21 cellular contexts compared by ENCODE assay signal in genomic region chr2:105652014-105652796, GRCh38.
DNase-seq lines count a peak whose midpoint lies in the region; ATAC-seq, FAIRE-seq and TF ChIP-seq lines count a peak whose summit lies in the region.
"Had no signal": no experiment of that assay in that cellular context is flagged by ENCODE, and none has a peak within 500 bp of the region (broad histone marks: within the 10 kb centered on the region; RNA-seq: fewer than 3 reads in every experiment).

No MANE protein-coding gene starts in this region.

- no peak for TF ChIP-seq POLR2A in H1 (IDR thresholded peaks at IDR 0.05; ENCODE audit: control extremely low read depth in 1 of 2, low read depth in 2 of 2, low read length in 2 of 2)
- no peak for TF ChIP-seq POLR2A in thyroid gland (IDR thresholded peaks at IDR 0.05)
- no peak for TF ChIP-seq POLR2A in prostate gland (IDR thresholded peaks at IDR 0.05)

- no peak overlapping the region for H2BK12ac ChIP-seq in H1 (ENCODE audit: low read depth, low read length)

- intact Hi-C loops in mucosa of descending colon (cut with DNase I, micrococcal nuclease), result no loop called here
- intact Hi-C loops in posterior vena cava (cut with DNase I), result no loop called here
- intact Hi-C loops in thyroid gland (cut with DNase I), result no loop called here
- intact Hi-C loops in prostate gland (cut with DNase I), result no loop called here

- H2BK5ac ChIP-seq in H1 (ENCODE audit: low read depth, low read length), result no peak overlapping the region

- H3K23me2 ChIP-seq in H1 (ENCODE audit: low read depth, low read length), result no peaks in the 10 kb centered on the region

- H3K23ac ChIP-seq in H1 (ENCODE audit: insufficient read length), result no peak overlapping the region

- DNase-seq in WTC11 (ENCODE audit: low spot score), result no peak
- DNase-seq in H1 (ENCODE audit: low read depth in 1 of 2, low spot score in 2 of 2), result peak in 1 of 2 experiments; percentile 47
- peak; percentile 69 to 70 (median 69) for DNase-seq in mucosa of descending colon
- DNase-seq in stimulated activated effector memory CD8-positive, alpha-beta T cell treated with anti-CD3 and anti-CD28 coated beads, Interleukin-12 subunit alpha, Interleukin-12 subunit beta, amount 100 ng/mL, for 72 hours (ENCODE audit: low spot score in 2 of 2), result peak in 1 of 2 donors; percentile 13
- DNase-seq in posterior vena cava (ENCODE audit: low spot score), result no peak
- no peak for DNase-seq in HT-29 (ENCODE audit: low spot score)
- DNase-seq in thyroid gland, result no peak
- no peak for DNase-seq in prostate gland (ENCODE audit: low spot score)
- DNase-seq: CD4-positive, alpha-beta T cell; COR-L47; DMS79 treated with DMSO at 0.1 percent for 48 hours; GOT3; MM.1S; NCI-H1048; NCI-H1436; NCI-H187 treated with DMSO at 0.1 percent for 48 hours; NCI-H2107; NCI-H446 treated with DMSO at 0.1 percent for 48 hours; NCI-H526 treated with DMSO at 0.1 percent for 48 hours; Right ventricle myocardium superior had no signal

- no peak for TF ChIP-seq EP300 in H1 (IDR thresholded peaks at IDR 0.05; ENCODE audit: borderline replicate concordance in 1 of 2, low read depth in 2 of 2, low read length in 2 of 2)

- H2BK20ac ChIP-seq in H1 (ENCODE audit: low read length), result no peak overlapping the region; the same call in 1 of the 2 replicates

- H4K8ac ChIP-seq in H1 (ENCODE audit: extremely low read depth, insufficient read depth, low read length), result no peak overlapping the region

- no peak overlapping the region for H3K56ac ChIP-seq in H1 (replicated peaks; ENCODE audit: insufficient read length, low read depth, low read length)

- peak; percentile 50 for FAIRE-seq in H1 (lab: Jason Lieb, UNC)
- FAIRE-seq: GM12891 had no signal

- no peaks in the 10 kb centered on the region for H3K79me2 ChIP-seq in H1 (ENCODE audit: control insufficient read depth in 1 of 2, insufficient read depth in 2 of 2, low read length in 2 of 2)

- 69% methylated on average over 13 of the region's 13 CpGs; no CpG with 5 or more reads in 1 of the 2 experiments for WGBS in H1 (ENCODE audit: extremely low coverage in 1 of 2, insufficient coverage in 1 of 2, insufficient read length in 1 of 2, insufficient replicate concordance in 2 of 2, low coverage in 1 of 2, low lambda C conversion rate in 2 of 2, missing lambda C conversion rate in 1 of 2), 2 experiments
- WGBS in thyroid gland, 2 donors, result 95% methylated on average over 13 of the region's 13 CpGs
- WGBS in prostate gland, result 97% methylated on average over 13 of the region's 13 CpGs

- TF ChIP-seq CTCF in WTC11 (IDR thresholded peaks at IDR 0.05) (no peak), H1 (IDR thresholded peaks at IDR 0.05; ENCODE audit: control extremely low read depth in 1 of 3, insufficient read depth in 1 of 3, low read depth in 1 of 3, low read length in 3 of 3) (no peak), mucosa of descending colon (IDR thresholded peaks at IDR 0.05) (no peak), thyroid gland (IDR thresholded peaks at IDR 0.05) (no peak), prostate gland (IDR thresholded peaks at IDR 0.05) (no peak)

- H3K4me3 Mint-ChIP-seq in WTC11, result no peak overlapping the region
- no peak overlapping the region for H3K4me3 Mint-ChIP-seq in stimulated activated effector memory CD8-positive, alpha-beta T cell treated with anti-CD3 and anti-CD28 coated beads, Interleukin-12 subunit alpha, Interleukin-12 subunit beta, amount 100 ng/mL, for 72 hours
- H3K4me3 Mint-ChIP-seq: CD4-positive, alpha-beta T cell had no signal

- peak overlapping the region; percentile 15 for H4K91ac ChIP-seq in H1 (replicated peaks; ENCODE audit: insufficient read length, low read length)

- H3K27me3 ChIP-seq in H1 (replicated peaks in 1 of 4; ENCODE audit: control insufficient read depth in 3 of 4, extremely low read depth in 1 of 4, insufficient read depth in 3 of 4, low read length in 3 of 4), result no peaks in the 10 kb centered on the region
- no peaks in the 10 kb centered on the region for H3K27me3 ChIP-seq in thyroid gland
- H3K27me3 ChIP-seq in prostate gland (replicated peaks; ENCODE audit: insufficient read depth), result no peaks in the 10 kb centered on the region

- no peaks in the 10 kb centered on the region for H3K79me1 ChIP-seq in H1 (ENCODE audit: low read depth, low read length)

- CTCF ChIA-PET in WTC11 (lab: Charles Lee) (interaction anchor here (1.2 kb wide), 1 partner anchor 76 kb away, joined by 3 read pairs; no protein-coding TSS in a partner anchor), H1 (lab: Charles Lee; ENCODE audit: partially characterized antibody) (no interaction called here)

- H4K5ac ChIP-seq in H1 (ENCODE audit: insufficient read length, low read depth, low read length), result no peak overlapping the region

- no peaks in the 10 kb centered on the region for H3K36me3 ChIP-seq in H1 (ENCODE audit: control insufficient read depth in 2 of 4, insufficient read depth in 4 of 4, low read length in 3 of 4)
- no peaks in the 10 kb centered on the region for H3K36me3 ChIP-seq in mucosa of descending colon (ENCODE audit: low read depth)
- H3K36me3 ChIP-seq in thyroid gland, result no peaks in the 10 kb centered on the region
- H3K36me3 ChIP-seq in prostate gland, result no peaks in the 10 kb centered on the region

- H3K4me2 ChIP-seq in H1 (ENCODE audit: insufficient read depth in 1 of 2, low read depth in 2 of 2, low read length in 2 of 2), result 0 out of 4 replicates have a peak overlapping the region, but pooled peaks of 1 of the 2 experiments have one; percentile 8

- H2BK15ac ChIP-seq in H1 (ENCODE audit: low read length), result no peak overlapping the region

- H3K18ac ChIP-seq in H1 (ENCODE audit: extremely low read depth, low read length), result no peak overlapping the region

- ATAC-seq in WTC11 (peak; percentile 97), mucosa of descending colon (peak; percentile 92)
- no peak for ATAC-seq in stimulated activated effector memory CD8-positive, alpha-beta T cell treated with anti-CD3 and anti-CD28 coated beads, Interleukin-12 subunit alpha, Interleukin-12 subunit beta, amount 100 ng/mL, for 72 hours

- no peak overlapping the region for H3K27ac ChIP-seq in H1 (ENCODE audit: low read depth, low read length)
- no peak overlapping the region for H3K27ac ChIP-seq in thyroid gland
- no peak overlapping the region for H3K27ac ChIP-seq in prostate gland

- H2AK5ac ChIP-seq in H1 (ENCODE audit: low read depth, low read length), result no peak overlapping the region

- H3K4me3 ChIP-seq in H1 (ENCODE audit: extremely low read depth in 1 of 4, insufficient read depth in 2 of 4, low read depth in 3 of 4, low read length in 4 of 4) (no peak overlapping the region), mucosa of descending colon (no peak overlapping the region), thyroid gland (replicated peaks in 1 of 3) (no peak overlapping the region), prostate gland (no peak overlapping the region)

- H3K9ac ChIP-seq in H1 (replicated peaks in 1 of 4; ENCODE audit: extremely low read depth in 1 of 4, low read depth in 3 of 4, low read length in 3 of 4), result no peak overlapping the region

- H3K4me1 ChIP-seq in H1 (replicated peaks in 1 of 4; ENCODE audit: control insufficient read depth in 3 of 4, insufficient read depth in 4 of 4, low read length in 3 of 4) (peaks cover 2 to 12% (median 9%) of the 10 kb centered on the region in 4 experiments; a peak in 5 of 7 replicates), mucosa of descending colon (ENCODE audit: low read depth) (peaks cover 6% of the 10 kb centered on the region), thyroid gland (peaks cover 0 to 5% of the 10 kb centered on the region in 2 donors), prostate gland (replicated peaks) (no peaks in the 10 kb centered on the region)

- peaks cover 16% of the 10 kb centered on the region for H3K36me3 Mint-ChIP-seq in WTC11
- no peaks in the 10 kb centered on the region for H3K36me3 Mint-ChIP-seq in stimulated activated effector memory CD8-positive, alpha-beta T cell treated with anti-CD3 and anti-CD28 coated beads, Interleukin-12 subunit alpha, Interleukin-12 subunit beta, amount 100 ng/mL, for 72 hours

- no peak overlapping the region for H2BK120ac ChIP-seq in H1 (replicated peaks; ENCODE audit: low read depth, low read length)

- no peak overlapping the region for H3K14ac ChIP-seq in H1 (ENCODE audit: insufficient read length)

- no peaks in the 10 kb centered on the region for H4K20me1 ChIP-seq in H1 (replicated peaks in 1 of 2; ENCODE audit: control insufficient read depth in 1 of 2, insufficient read depth in 2 of 2, low read length in 2 of 2)

- H3K9me3 ChIP-seq in H1 (ENCODE audit: insufficient read depth in 2 of 2, low read depth in 1 of 2, low read length in 1 of 2) (peaks cover 0 to 3% of the 10 kb centered on the region in 2 experiments; a peak in 1 of 4 replicates), mucosa of descending colon (no peaks in the 10 kb centered on the region), thyroid gland (no peaks in the 10 kb centered on the region), prostate gland (no peaks in the 10 kb centered on the region)

- peak overlapping the region; percentile 95 for H2AFZ ChIP-seq in H1 (ENCODE audit: low read length)

- peak overlapping the region; percentile 75 for H3K27ac Mint-ChIP-seq in WTC11
- H3K27ac Mint-ChIP-seq in stimulated activated effector memory CD8-positive, alpha-beta T cell treated with anti-CD3 and anti-CD28 coated beads, Interleukin-12 subunit alpha, Interleukin-12 subunit beta, amount 100 ng/mL, for 72 hours, result peak overlapping the region; percentile 9
- H3K27ac Mint-ChIP-seq: CD4-positive, alpha-beta T cell had no signal

- no peaks in the 10 kb centered on the region; the same call in 1 of the 2 replicates for H3K27me3 Mint-ChIP-seq in WTC11 (ENCODE audit: low read depth)
- H3K27me3 Mint-ChIP-seq: CD4-positive, alpha-beta T cell had no signal

- no peak overlapping the region for H3K4ac ChIP-seq in H1 (replicated peaks; ENCODE audit: insufficient read length, low read depth, low read length)

- POLR2A ChIA-PET in WTC11 (lab: Charles Lee) (no interaction called here), H1 (lab: Charles Lee; ENCODE audit: partially characterized antibody) (no interaction called here)

- H3K4me1 Mint-ChIP-seq in WTC11, result peaks cover 27% of the 10 kb centered on the region
- H3K4me1 Mint-ChIP-seq in stimulated activated effector memory CD8-positive, alpha-beta T cell treated with anti-CD3 and anti-CD28 coated beads, Interleukin-12 subunit alpha, Interleukin-12 subunit beta, amount 100 ng/mL, for 72 hours, result no peaks in the 10 kb centered on the region

- no peak for TF ChIP-seq RAD21 in H1 (IDR thresholded peaks at IDR 0.05 in 1 of 2, conservative IDR thresholded peaks at IDR 0.05 in 1 of 2; ENCODE audit: low read depth in 2 of 2, low read length in 2 of 2)

- peaks cover 22% of the 10 kb centered on the region for H3K9me3 Mint-ChIP-seq in WTC11
- peaks cover 3% of the 10 kb centered on the region for H3K9me3 Mint-ChIP-seq in stimulated activated effector memory CD8-positive, alpha-beta T cell treated with anti-CD3 and anti-CD28 coated beads, Interleukin-12 subunit alpha, Interleukin-12 subunit beta, amount 100 ng/mL, for 72 hours
- H3K9me3 Mint-ChIP-seq: CD4-positive, alpha-beta T cell had no signal

TF ChIP-seq in H1, 55 proteins besides CTCF, POLR2A, EP300 and RAD21 (continues in another document):
- TF ChIP-seq SIN3A (conservative IDR thresholded peaks at IDR 0.05 in 1 of 2, IDR thresholded peaks at IDR 0.05 in 1 of 2; ENCODE audit: low read depth in 1 of 2, low read length in 2 of 2), result 0 out of 4 replicates have a peak, but pooled peaks of 1 of the 2 experiments have one; percentile 26

Comparison
In these comparisons a context has a peak if more than half of its experiments do, and no peak if none do; other contexts are left out.
1. DNase-seq: peak in mucosa of descending colon (3 of 3); none in WTC11 (single experiment), posterior vena cava (single experiment), HT-29 (single experiment), thyroid gland (0 of 2) and prostate gland (single experiment).
2. Of the 9 proteins assayed by ChIP-seq in both WTC11 and H1: peak only in WTC11: SP1; only in H1: MAX; in both: none; in neither: 7.